ENCODE assay signal across 20 cellular contexts in the genomic region with DNA sequence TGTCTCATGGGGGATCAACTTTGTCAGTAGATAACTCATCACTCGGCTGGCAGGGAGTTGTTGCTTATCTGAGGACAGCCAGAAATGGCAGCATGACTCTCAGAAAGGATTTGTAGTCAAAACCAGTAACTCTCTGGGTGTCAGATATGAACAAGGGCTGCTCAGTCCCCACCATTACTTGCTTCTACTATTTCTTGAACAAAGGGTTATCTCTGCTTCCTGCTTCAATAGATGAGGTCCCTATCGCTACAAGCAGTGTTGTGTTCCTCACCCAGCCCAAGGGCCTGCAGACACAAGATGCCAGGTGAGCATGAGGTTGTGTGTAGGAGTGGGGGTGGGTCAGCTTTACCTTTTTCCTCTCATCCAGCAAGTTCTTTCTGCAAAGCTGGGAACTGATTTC.
DNase-seq lines count a peak whose midpoint lies in the region; ATAC-seq, FAIRE-seq and TF ChIP-seq lines count a peak whose summit lies in the region.
"Had no signal": no experiment of that assay in that cellular context is flagged by ENCODE, and none has a peak within 500 bp of the region (broad histone marks: within the 10 kb centered on the region; RNA-seq: fewer than 3 reads in every experiment).

No MANE protein-coding gene starts in this region.

- POLR2A ChIA-PET in K562 (lab: Yijun Ruan, JAX) = no interaction called here

- no TSS peak for BruUV-seq in K562 (replicated peaks; lab: Mats Ljungman, UMichigan)

- no peak overlapping the region for H3K4me2 ChIP-seq in K562 (ENCODE audit: insufficient read depth, low read length)

- H3K27me3 Mint-ChIP-seq in nephron (ENCODE audit: low read depth) = no peaks in the 10 kb centered on the region
- H3K27me3 Mint-ChIP-seq: CD4-positive, alpha-beta T cell; IgD-negative memory B cell had no signal

- peak; percentile 56 for ATAC-seq in K562
- no peak for ATAC-seq in HG03469 (IDR thresholded peaks at IDR 0.05; ENCODE audit: unreplicated experiment)
- ATAC-seq: Panc1 had no signal

- intact Hi-C loops in K562 (cut with micrococcal nuclease) = no loop called here

- no peak overlapping the region for H3K27ac ChIP-seq in K562 (ENCODE audit: extremely low read depth, low read depth, low read length)

- 0% methylated on average over 2 of the region's 2 CpGs for WGBS in K562 (ENCODE audit: insufficient coverage, low coverage, missing lambda C conversion rate)

- no peak for FAIRE-seq in K562 (lab: Jason Lieb, UNC)
- FAIRE-seq: G401.6, GM12892 had no signal

- no peaks in the 10 kb centered on the region for H3K36me3 Mint-ChIP-seq in nephron (ENCODE audit: low read depth)

- no peak overlapping the region for H3K9ac ChIP-seq in K562 (ENCODE audit: insufficient read depth in 1 of 2, low read depth in 2 of 2, low read length in 2 of 2)

- CTCF ChIA-PET in K562 (lab: Yijun Ruan, JAX; ENCODE audit: low intra/inter-chr PET ratio) = no interaction called here

- 0 out of 5 replicates have a peak, but pooled peaks cover 0 to 2% of the 10 kb centered on the region in 2 experiments for H3K4me1 ChIP-seq in K562 (replicated peaks in 1 of 2; ENCODE audit: control insufficient read depth in 2 of 2, insufficient read depth in 2 of 2, low read length in 2 of 2)
- H3K4me1 ChIP-seq: BE2C had no signal

- H3K36me3 ChIP-seq in K562 (ENCODE audit: control insufficient read depth, insufficient read depth, low read length) = no peaks in the 10 kb centered on the region
- H3K36me3 ChIP-seq: BE2C had no signal

- no peaks in the 10 kb centered on the region; a peak in 1 of 5 replicates for H3K27me3 ChIP-seq in K562 (ENCODE audit: control insufficient read depth in 2 of 2, insufficient read depth in 2 of 2, low read length in 2 of 2)
- H3K27me3 ChIP-seq: BE2C had no signal

- TF ChIP-seq CTCF in K562 (IDR thresholded peaks at IDR 0.05 in 2 of 3, conservative IDR thresholded peaks at IDR 0.05 in 1 of 3; ENCODE audit: insufficient read depth in 2 of 3, low read depth in 1 of 3, low read length in 3 of 3) (no peak), nephron (IDR thresholded peaks at IDR 0.05; ENCODE audit: unreplicated experiment in 3 of 3) (no peak)

- no peaks in the 10 kb centered on the region for H3K79me2 ChIP-seq in K562 (ENCODE audit: control insufficient read depth, insufficient read depth, low read length)

- no peak for TF ChIP-seq POLR2A in K562 (conservative IDR thresholded peaks at IDR 0.05)

- H2AFZ ChIP-seq in K562 (ENCODE audit: low read depth, low read length) = no peak overlapping the region

- no peak for TF ChIP-seq RAD21 in K562 (CRISPR knock-in tag; conservative IDR thresholded peaks at IDR 0.05 in 1 of 2, IDR thresholded peaks at IDR 0.05 in 1 of 2)

- in situ Hi-C loops in K562 (cut with MboI) = no loop called here

- H3K4me3 Mint-ChIP-seq in nephron = no peak overlapping the region
- H3K4me3 Mint-ChIP-seq: CD4-positive, alpha-beta T cell; IgD-negative memory B cell had no signal

- H3K4me1 Mint-ChIP-seq in nephron = peaks cover 15% of the 10 kb centered on the region
- H3K4me1 Mint-ChIP-seq: IgD-negative memory B cell had no signal

- DNase-seq in CMK (ENCODE audit: low read depth) (peak; percentile 56), OCI-M1 (lab: John Stamatoyannopoulos, UW) (peak; percentile 78), K562 (ENCODE audit: extremely low read depth in 1 of 4, low spot score in 3 of 4) (peak in 1 of 4 experiments; percentile 20), NCI-H82 (lab: John Stamatoyannopoulos, UW) (no peak)
- DNase-seq in stimulated activated CD4-positive, alpha-beta T cell treated with anti-CD3 and anti-CD28 coated beads, Interleukin-4, amount 100 ng/mL, for 24 hours = no peak
- DNase-seq: BE2C; CD4-positive, alpha-beta T cell; DMS153; Karpas-422; NCI-H1436; NCI-H187 treated with DMSO at 0.1 percent for 48 hours; NCI-H2107; NCI-H748 treated with DMSO at 0.1 percent for 48 hours; NK-92 treated with Interleukin-12 subunit alpha and Interleukin-12 subunit beta, amount 100 ng/mL, for 24 hours had no signal

- H3K27ac Mint-ChIP-seq in nephron = peak overlapping the region in 2 of 3 experiments; percentile 44 to 62
- H3K27ac Mint-ChIP-seq: CD4-positive, alpha-beta T cell had no signal

- H3K9me3 ChIP-seq in K562 (replicated peaks; ENCODE audit: control insufficient read depth, insufficient read depth, low read depth, low read length) = no peaks in the 10 kb centered on the region
- H3K9me3 ChIP-seq: BE2C had no signal

- H3K9me1 ChIP-seq in K562 (ENCODE audit: control insufficient read depth, insufficient read depth, low read length) = no peaks in the 10 kb centered on the region

- H3K4me3 ChIP-seq in K562 = no peak overlapping the region

- no peaks in the 10 kb centered on the region for H4K20me1 ChIP-seq in K562 (replicated peaks; ENCODE audit: control insufficient read depth, insufficient read depth, low read length)

- TF ChIP-seq EP300 in K562 (IDR thresholded peaks at IDR 0.05; ENCODE audit: low read length) = no peak

- no peaks in the 10 kb centered on the region for H3K9me3 Mint-ChIP-seq in nephron
- H3K9me3 Mint-ChIP-seq: CD4-positive, alpha-beta T cell had no signal

TF ChIP-seq in K562, 482 proteins besides CTCF, POLR2A, EP300 and RAD21:
- peak; percentile 35; the same call in 1 of the 2 replicates for TF ChIP-seq ARID1B (IDR thresholded peaks at IDR 0.05)
- no peak for TF ChIP-seq SMAD4 (CRISPR knock-in tag; conservative IDR thresholded peaks at IDR 0.05)
- TF ChIP-seq TCF3 (CRISPR knock-in tag; IDR thresholded peaks at IDR 0.05) = peak; percentile 19; the same call in 1 of the 2 replicates
- peak; percentile 65; the same call in 1 of the 2 replicates for TF ChIP-seq TAL1 (IDR thresholded peaks at IDR 0.05)
- TF ChIP-seq, protein P1, sequence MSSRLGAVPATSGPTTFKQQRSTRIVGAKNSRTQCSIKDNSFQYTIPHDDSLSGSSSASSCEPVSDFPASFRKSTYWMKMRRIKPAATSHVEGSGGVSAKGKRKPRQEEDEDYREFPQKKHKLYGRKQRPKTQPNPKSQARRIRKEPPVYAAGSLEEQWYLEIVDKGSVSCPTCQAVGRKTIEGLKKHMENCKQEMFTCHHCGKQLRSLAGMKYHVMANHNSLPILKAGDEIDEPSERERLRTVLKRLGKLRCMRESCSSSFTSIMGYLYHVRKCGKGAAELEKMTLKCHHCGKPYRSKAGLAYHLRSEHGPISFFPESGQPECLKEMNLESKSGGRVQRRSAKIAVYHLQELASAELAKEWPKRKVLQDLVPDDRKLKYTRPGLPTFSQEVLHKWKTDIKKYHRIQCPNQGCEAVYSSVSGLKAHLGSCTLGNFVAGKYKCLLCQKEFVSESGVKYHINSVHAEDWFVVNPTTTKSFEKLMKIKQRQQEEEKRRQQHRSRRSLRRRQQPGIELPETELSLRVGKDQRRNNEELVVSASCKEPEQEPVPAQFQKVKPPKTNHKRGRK (tag; IDR thresholded peaks at IDR 0.05) = no peak
- peak; percentile 48 for TF ChIP-seq MEIS2 (IDR thresholded peaks at IDR 0.05; ENCODE audit: partially characterized antibody)
- peak; percentile 26 to 52; a peak in 1 of 4 replicates for TF ChIP-seq KDM1A (IDR thresholded peaks at IDR 0.05)
- peak; percentile 61 for TF ChIP-seq TEAD4 (IDR thresholded peaks at IDR 0.05; ENCODE audit: low read length)
- TF ChIP-seq TEAD4 (CRISPR knock-in tag; IDR thresholded peaks at IDR 0.05; ENCODE audit: borderline replicate concordance) = no peak
- TF ChIP-seq, protein P2, sequence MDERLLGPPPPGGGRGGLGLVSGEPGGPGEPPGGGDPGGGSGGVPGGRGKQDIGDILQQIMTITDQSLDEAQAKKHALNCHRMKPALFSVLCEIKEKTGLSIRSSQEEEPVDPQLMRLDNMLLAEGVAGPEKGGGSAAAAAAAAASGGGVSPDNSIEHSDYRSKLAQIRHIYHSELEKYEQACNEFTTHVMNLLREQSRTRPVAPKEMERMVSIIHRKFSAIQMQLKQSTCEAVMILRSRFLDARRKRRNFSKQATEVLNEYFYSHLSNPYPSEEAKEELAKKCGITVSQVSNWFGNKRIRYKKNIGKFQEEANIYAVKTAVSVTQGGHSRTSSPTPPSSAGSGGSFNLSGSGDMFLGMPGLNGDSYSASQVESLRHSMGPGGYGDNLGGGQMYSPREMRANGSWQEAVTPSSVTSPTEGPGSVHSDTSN (CRISPR knock-in tag; IDR thresholded peaks at IDR 0.05; ENCODE audit: low read depth) = no peak
- TF ChIP-seq, protein P2 (tag; conservative IDR thresholded peaks at IDR 0.05; ENCODE audit: low read depth) = peak; percentile 69
- TF ChIP-seq CBFA2T3 (IDR thresholded peaks at IDR 0.05) = peak; percentile 77
- TF ChIP-seq ETV5 (CRISPR knock-in tag; IDR thresholded peaks at IDR 0.05; ENCODE audit: low read depth) = no peak
- TF ChIP-seq CBFA2T2 (conservative IDR thresholded peaks at IDR 0.05) = peak; percentile 61
- TF ChIP-seq PPARD (CRISPR knock-in tag; IDR thresholded peaks at IDR 0.05) = no peak

Comparison
In these comparisons a context has a peak if more than half of its experiments do, and no peak if none do; other contexts are left out.
1. DNase-seq: peak in CMK (single experiment) and OCI-M1 (single experiment); none in NCI-H82 (single experiment) and stimulated activated CD4-positive, alpha-beta T cell treated with anti-CD3 and anti-CD28 coated beads, Interleukin-4, amount 100 ng/mL, for 24 hours (single experiment).